8 cellular contexts compared by ENCODE assay signal in the genomic region with DNA sequence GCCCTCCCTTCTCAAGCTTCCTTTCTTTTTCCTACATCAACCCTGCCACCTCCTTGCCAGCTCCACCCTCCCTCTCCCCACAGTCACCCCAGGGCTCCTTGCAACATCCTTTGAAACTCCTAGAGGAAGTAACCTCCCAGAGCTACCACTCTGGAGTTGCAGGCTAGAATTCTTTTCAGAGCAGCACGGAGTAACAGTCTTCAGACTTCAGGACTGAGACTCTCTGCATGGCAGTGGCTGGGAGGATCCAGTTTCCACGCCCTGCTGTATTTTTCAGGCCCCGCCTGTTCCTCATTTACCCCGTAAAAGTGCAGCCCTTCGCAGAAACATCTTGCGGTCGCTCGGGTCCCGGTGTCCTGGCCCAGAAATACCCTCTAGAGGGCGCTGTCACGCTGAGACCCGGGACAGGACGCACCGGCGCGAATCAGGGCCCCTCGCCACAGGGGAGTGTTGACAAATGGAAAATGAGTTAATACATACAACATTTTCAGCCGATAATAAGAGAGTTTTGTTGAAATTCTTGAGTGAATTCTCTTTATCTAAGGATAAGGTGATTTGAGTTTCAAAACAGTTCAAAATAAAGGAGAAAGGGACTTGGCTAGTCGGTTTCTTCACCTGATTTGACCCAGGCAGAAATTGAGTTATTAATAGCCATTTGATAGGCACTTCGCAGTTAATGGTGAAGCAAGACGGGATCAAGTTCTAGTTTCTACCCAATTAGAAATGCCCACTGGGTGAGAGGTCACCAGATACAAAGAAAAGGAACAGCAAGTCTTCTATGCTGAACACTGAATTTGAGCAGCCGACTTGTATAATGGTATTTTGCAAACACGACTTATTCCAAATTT.
A peak's percentile ranks its signal among the peaks of the same experiment; 100 is the strongest.
DNase-seq lines count a peak whose midpoint lies in the region; ATAC-seq and TF ChIP-seq lines count a peak whose summit lies in the region.

No MANE protein-coding gene starts in this region.

- H3K27me3 ChIP-seq in WERI-Rb-1 (ENCODE audit: insufficient read depth, low read depth, severe bottlenecking), result no peaks in the 10 kb centered on the region

- peak; percentile 58 for ATAC-seq in HG02763 (IDR thresholded peaks at IDR 0.05; ENCODE audit: unreplicated experiment)
- no peak for ATAC-seq in GM18873 (IDR thresholded peaks at IDR 0.05; ENCODE audit: low FRiP score, unreplicated experiment)

- in situ Hi-C loops in T47D (cut with HindIII; ENCODE audit: low pct_unique_long_range_greater_than_20kb, low sequenced_read_pairs), result no loop called here

- no peaks in the 10 kb centered on the region for H3K9me3 ChIP-seq in WERI-Rb-1 (ENCODE audit: severe bottlenecking)

- no peak overlapping the region for H3K27ac ChIP-seq in WERI-Rb-1

- H3K4me3 ChIP-seq in WERI-Rb-1 (ENCODE audit: low read depth, low read length), result peak overlapping the region; percentile 15; the same call in 1 of the 2 replicates

- peak; percentile 77 for TF ChIP-seq CTCF in GM12874 (IDR thresholded peaks at IDR 0.05; ENCODE audit: insufficient read depth, low read depth, low read length)
- peak; percentile 83 for TF ChIP-seq CTCF in WERI-Rb-1 (IDR thresholded peaks at IDR 0.05; ENCODE audit: low read depth, low read length)

- H3K36me3 ChIP-seq in WERI-Rb-1, result no peaks in the 10 kb centered on the region

- DNase-seq in NCI-H1694 treated with DMSO at 0.1 percent for 48 hours (lab: John Stamatoyannopoulos, UW) (peak; percentile 87), WERI-Rb-1 (peak; percentile 93), T47D (ENCODE audit: low read depth in 1 of 2, low spot score in 1 of 2) (peak; percentile 53 to 54), inferior parietal cortex (ENCODE audit: extremely low spot score) (peak; percentile 83)
- DNase-seq in stimulated activated CD4-positive, alpha-beta T cell treated with anti-CD3 and anti-CD28 coated beads, Interleukin-12 subunit alpha, Interleukin-12 subunit beta, amount 100 ng/mL, for 4 hours, result peak; percentile 77
